Comparison of ENCODE assay signal across 11 cellular contexts in the genomic region with DNA sequence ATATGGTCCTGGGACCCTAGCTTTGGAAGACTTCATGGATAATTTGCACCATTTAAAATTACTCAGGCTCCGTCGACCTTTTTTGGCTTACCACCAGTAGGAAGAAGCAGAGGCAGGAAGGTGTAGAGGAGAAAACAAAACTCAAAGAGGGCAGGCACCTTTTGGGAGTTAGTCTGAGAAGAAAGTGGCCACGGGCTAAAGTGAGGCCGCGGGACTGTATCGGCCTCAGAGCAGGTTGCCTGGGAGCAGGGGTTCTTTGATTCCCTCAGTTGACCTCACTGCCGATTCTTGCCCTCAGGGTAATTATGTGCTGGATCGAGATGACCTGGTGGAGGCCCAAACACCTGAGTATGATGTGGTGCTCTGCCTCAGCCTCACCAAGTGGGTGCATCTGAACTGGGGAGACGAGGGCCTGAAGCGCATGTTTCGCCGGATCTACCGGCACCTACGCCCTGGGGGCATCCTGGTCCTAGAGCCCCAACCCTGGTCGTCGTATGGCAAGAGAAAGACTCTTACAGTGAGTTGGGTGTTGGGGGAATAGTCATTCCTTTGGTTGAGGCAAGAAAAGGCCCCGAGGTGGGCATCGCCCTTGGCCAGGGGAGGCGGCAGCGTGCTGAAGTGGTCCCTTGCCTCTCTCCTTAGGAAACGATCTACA. TPM values are rescaled to one million over a fixed set of nuclear protein-coding genes. Genes with fewer than 3 reads are reported as not detected.
DNase-seq lines count a peak whose midpoint lies in the region; ATAC-seq, FAIRE-seq and TF ChIP-seq lines count a peak whose summit lies in the region.
"Had no signal": no experiment of that assay in that cellular context is flagged by ENCODE, and none has a peak within 500 bp of the region (broad histone marks: within the 10 kb centered on the region; RNA-seq: fewer than 3 reads in every experiment).

No MANE protein-coding gene starts in this region.

- peaks cover 37% of the 10 kb centered on the region for H3K79me2 ChIP-seq in HepG2 (ENCODE audit: insufficient read depth, low read length)

- CTCF ChIA-PET in HepG2 (lab: Yijun Ruan, JAX; ENCODE audit: low intra/inter-chr PET ratio, low total read pairs), result no interaction called here

- POLR2A ChIA-PET in HepG2 (lab: Yijun Ruan, JAX), result interaction anchor here (5.0 kb wide), 1 partner anchor 13 kb away, joined by 72 read pairs; no protein-coding TSS in a partner anchor

- peak overlapping the region; percentile 94; the same call in 1 of the 2 replicates for H3K4me2 ChIP-seq in HepG2 (ENCODE audit: low read depth, low read length)

- no TSS peak for BruUV-seq in HepG2 (replicated peaks; lab: Mats Ljungman, UMichigan)

- H3K36me3 ChIP-seq in HepG2 (replicated peaks in 1 of 2; ENCODE audit: control insufficient read depth in 1 of 2, insufficient read depth in 2 of 2, low read length in 2 of 2) (peaks cover 5 to 30% of the 10 kb centered on the region in 2 experiments), right lobe of liver (peaks cover 0 to 21% (median 4%) of the 10 kb centered on the region in 4 donors)

- H4K20me1 ChIP-seq in HepG2 (ENCODE audit: insufficient read depth, low read length), result no peaks in the 10 kb centered on the region; the same call in 1 of the 2 replicates

- peak overlapping the region; percentile 98; the same call in 1 of the 2 replicates for H3K9ac ChIP-seq in HepG2 (ENCODE audit: insufficient read depth, low read depth, low read length)

- H3K4me1 Mint-ChIP-seq in activated T-helper 1 cell treated with anti-CD3 and anti-CD28 coated beads, Interleukin-12 subunit alpha, Interleukin-12 subunit beta, Interleukin-2, Interleukin-4 antibody, amounts not matched to agents 30 ng/mL and 10 ng/mL and 1 ng/mL, durations not matched to agents 14 hours and 24 hours and 36 hours (ENCODE audit: low read depth), result peaks cover 54% of the 10 kb centered on the region

- no peak for FAIRE-seq in HepG2 (lab: Jason Lieb, UNC)

- TF ChIP-seq CTCF in HepG2 (CRISPR knock-in tag; IDR thresholded peaks at IDR 0.05) (no peak), right lobe of liver (IDR thresholded peaks at IDR 0.05) (no peak)

- H3K27ac Mint-ChIP-seq in activated T-helper 1 cell treated with anti-CD3 and anti-CD28 coated beads, Interleukin-12 subunit alpha, Interleukin-12 subunit beta, Interleukin-2, Interleukin-4 antibody, amounts not matched to agents 30 ng/mL and 10 ng/mL and 1 ng/mL, durations not matched to agents 14 hours and 24 hours and 36 hours, result peak overlapping the region; percentile 76

- H3K9me3 Mint-ChIP-seq in activated T-helper 1 cell treated with anti-CD3 and anti-CD28 coated beads, Interleukin-12 subunit alpha, Interleukin-12 subunit beta, Interleukin-2, Interleukin-4 antibody, amounts not matched to agents 30 ng/mL and 10 ng/mL and 1 ng/mL, durations not matched to agents 14 hours and 24 hours and 36 hours, result peaks cover 4% of the 10 kb centered on the region

- H3K4me3 ChIP-seq in HepG2 (replicated peaks in 1 of 3; ENCODE audit: insufficient read depth in 1 of 3, low read depth in 2 of 3, low read length in 3 of 3) (no peak overlapping the region), right lobe of liver (no peak overlapping the region)

- ATAC-seq in HepG2 (no peak), right lobe of liver (no peak), HG03571 (IDR thresholded peaks at IDR 0.05; ENCODE audit: unreplicated experiment) (no peak), GM18511 (IDR thresholded peaks at IDR 0.05; ENCODE audit: unreplicated experiment) (no peak)

- TF ChIP-seq RAD21 in HepG2 (CRISPR knock-in tag; IDR thresholded peaks at IDR 0.05), result no peak

- H3K36me3 Mint-ChIP-seq in activated T-helper 1 cell treated with anti-CD3 and anti-CD28 coated beads, Interleukin-12 subunit alpha, Interleukin-12 subunit beta, Interleukin-2, Interleukin-4 antibody, amounts not matched to agents 30 ng/mL and 10 ng/mL and 1 ng/mL, durations not matched to agents 14 hours and 24 hours and 36 hours (ENCODE audit: low read depth), result peaks cover 32% of the 10 kb centered on the region

- H2AFZ ChIP-seq in HepG2 (ENCODE audit: low read length), result no peak overlapping the region

- H3K27ac ChIP-seq in HepG2 (ENCODE audit: extremely low read length, insufficient read depth, low read length) (peak overlapping the region; percentile 36), right lobe of liver (peak overlapping the region in 1 of 3 donors; percentile 18)

- no peak for TF ChIP-seq EP300 in HepG2 (IDR thresholded peaks at IDR 0.05; ENCODE audit: low read depth in 2 of 2, low read length in 2 of 2)
- no peak for TF ChIP-seq EP300 in HepG2 (CRISPR knock-in tag; IDR thresholded peaks at IDR 0.05; ENCODE audit: borderline replicate concordance)

- H3K27me3 ChIP-seq in HepG2 (ENCODE audit: control insufficient read depth in 1 of 2, insufficient read depth in 2 of 2, low read length in 2 of 2) (no peaks in the 10 kb centered on the region; a peak in 1 of 5 replicates), right lobe of liver (no peaks in the 10 kb centered on the region)

- H3K9me3 ChIP-seq in HepG2 (ENCODE audit: low read length), result no peaks in the 10 kb centered on the region
- no peaks in the 10 kb centered on the region for H3K9me3 ChIP-seq in right lobe of liver

- in situ Hi-C loops in HepG2 (cut with HindIII; ENCODE audit: extremely low pct_ligation_motif_present, low pct_unique_long_range_greater_than_20kb), result no loop called here

- DNase-seq in HepG2 (ENCODE audit: low spot score) (no peak), right lobe of liver (no peak), mesenteric fat pad (ENCODE audit: low spot score) (peak; percentile 76), HuH-7 (ENCODE audit: low spot score) (no peak), H4 (ENCODE audit: low spot score) (no peak)
- DNase-seq in activated T-helper 1 cell treated with anti-CD3 and anti-CD28 coated beads, Interleukin-12 subunit alpha, Interleukin-12 subunit beta, Interleukin-2, Interleukin-4 antibody, amounts not matched to agents 30 ng/mL and 10 ng/mL and 1 ng/mL, durations not matched to agents 14 hours and 24 hours and 36 hours (ENCODE audit: low spot score), result no peak
- DNase-seq: NCI-H2107, RPMI8226 had no signal

- intact Hi-C loops in HepG2 (cut with micrococcal nuclease; ENCODE audit: unreplicated experiment) (no loop called here), right lobe of liver (cut with DNase I) (no loop called here)
- intact Hi-C loops in activated T-helper 1 cell treated with anti-CD3 and anti-CD28 coated beads, Interleukin-12 subunit alpha, Interleukin-12 subunit beta, Interleukin-2, Interleukin-4 antibody, amounts not matched to agents 30 ng/mL and 10 ng/mL and 1 ng/mL, durations not matched to agents 14 hours and 24 hours and 36 hours (cut with micrococcal nuclease), result no loop called here

- H3K27me3 Mint-ChIP-seq in activated T-helper 1 cell treated with anti-CD3 and anti-CD28 coated beads, Interleukin-12 subunit alpha, Interleukin-12 subunit beta, Interleukin-2, Interleukin-4 antibody, amounts not matched to agents 30 ng/mL and 10 ng/mL and 1 ng/mL, durations not matched to agents 14 hours and 24 hours and 36 hours (ENCODE audit: insufficient read depth), result peaks cover 2% of the 10 kb centered on the region

- TF ChIP-seq POLR2A in HepG2 (IDR thresholded peaks at IDR 0.05; ENCODE audit: insufficient read depth in 1 of 2, low read depth in 2 of 2, low read length in 2 of 2) (no peak), right lobe of liver (IDR thresholded peaks at IDR 0.05) (no peak)

- 96% methylated on average over 19 of the region's 21 CpGs for WGBS in HepG2 (ENCODE audit: low lambda C conversion rate)
- WGBS in right lobe of liver (ENCODE audit: insufficient coverage, low coverage, low lambda C conversion rate, missing lambda C conversion rate), result 85% methylated on average over 10 of the region's 21 CpGs

- H3K4me1 ChIP-seq in HepG2 (ENCODE audit: insufficient read depth, low read length) (peaks cover 67% of the 10 kb centered on the region), right lobe of liver (peaks cover 0 to 37% (median 5%) of the 10 kb centered on the region in 4 donors)

- H3K4me3 Mint-ChIP-seq in activated T-helper 1 cell treated with anti-CD3 and anti-CD28 coated beads, Interleukin-12 subunit alpha, Interleukin-12 subunit beta, Interleukin-2, Interleukin-4 antibody, amounts not matched to agents 30 ng/mL and 10 ng/mL and 1 ng/mL, durations not matched to agents 14 hours and 24 hours and 36 hours, result peak overlapping the region; percentile 92

RNA-seq across cellular contexts. Expression of a gene that starts 3.1 kb away (rescaled TPM):
- total RNA-seq in HepG2 (2016; rRNA removed; fragmentation: Illumina TruSeq; extraction: Trizol) (22.6 and 26.0 TPM in 2 replicates), right lobe of liver (10 to 100 TPM; 17.1 to 25.1 (median 20.7) TPM), mesenteric fat pad (25.9 TPM)
- 3.8 and 3.9 TPM in 2 replicates for total RNA-seq in HepG2 (2016; cell fraction: cytosol; rRNA removed; fragmentation: Illumina TruSeq; extraction: Trizol; ENCODE audit: low read depth)
- 20.2 and 25.7 TPM in 2 replicates for total RNA-seq in HepG2 (2016; cell fraction: insoluble cytoplasmic fraction; rRNA removed; fragmentation: Illumina TruSeq; extraction: Trizol)
- total RNA-seq in HepG2 (2016; cell fraction: membrane; rRNA removed; fragmentation: Illumina TruSeq; extraction: Trizol), result 12.8 and 14.8 TPM in 2 replicates
- total RNA-seq in HepG2 (2016; cell fraction: nucleus; rRNA removed; fragmentation: Illumina TruSeq; extraction: Trizol), result 14.9 and 18.9 TPM in 2 replicates
- 12.3 and 12.7 TPM in 2 replicates for polyA plus RNA-seq in HepG2 (2011; rRNA removed)
- 9.2 and 10.6 TPM in 2 replicates for polyA plus RNA-seq in HepG2 (2011; cell fraction: cytosol; rRNA removed)
- polyA plus RNA-seq in HepG2 (2011; cell fraction: nucleus; rRNA removed), result 18.9 and 27.3 TPM in 2 replicates
- polyA plus RNA-seq in HepG2 (2012), result 14.6 and 17.9 TPM in 2 replicates
- 3.0 and 3.3 TPM in 2 replicates for polyA plus RNA-seq in HepG2 (2016; cell fraction: cytosol; fragmentation: Illumina TruSeq; extraction: Trizol; ENCODE audit: low read depth)
- 20.4 and 25.4 TPM in 2 replicates for polyA plus RNA-seq in HepG2 (2016; cell fraction: insoluble cytoplasmic fraction; fragmentation: Illumina TruSeq; extraction: Trizol; ENCODE audit: low read depth)
- polyA plus RNA-seq in HepG2 (2016; cell fraction: membrane; fragmentation: Illumina TruSeq; extraction: Trizol; ENCODE audit: low read depth), result 8.6 and 9.6 TPM in 2 replicates
- polyA plus RNA-seq in HepG2 (2016; cell fraction: nucleus; fragmentation: Illumina TruSeq; extraction: Trizol; ENCODE audit: insufficient read depth, low read depth), result 23.4 and 28.3 TPM in 2 replicates
- 44.0 and 89.0 TPM in 2 replicates for polyA minus RNA-seq in HepG2 (2011; rRNA and poly(A)+ RNA removed; ENCODE audit: low replicate concordance)
- 8.6 and 10.8 TPM in 2 replicates for polyA minus RNA-seq in HepG2 (2011; cell fraction: cytosol; rRNA and poly(A)+ RNA removed)
- polyA minus RNA-seq in HepG2 (2011; cell fraction: nucleus; rRNA and poly(A)+ RNA removed), result 27.3 and 30.2 TPM in 2 replicates
- total RNA-seq in activated T-helper 1 cell treated with anti-CD3 and anti-CD28 coated beads, Interleukin-12 subunit alpha, Interleukin-12 subunit beta, Interleukin-2, Interleukin-4 antibody, amounts not matched to agents 30 ng/mL and 10 ng/mL and 1 ng/mL, durations not matched to agents 14 hours and 24 hours and 36 hours, result 57.6 and 58.8 TPM in 2 replicates
- total RNA-seq in H4 (2014; rRNA removed; shearing (Covaris generic)), result 25.8 and 28.5 TPM in 2 replicates

RNA-seq across cellular contexts. Expression of a gene that starts 3.5 kb away (rescaled TPM):
- total RNA-seq in HepG2 (2016; rRNA removed; fragmentation: Illumina TruSeq; extraction: Trizol), result 16.7 and 24.8 TPM in 2 replicates
- total RNA-seq in HepG2 (2016; cell fraction: cytosol; rRNA removed; fragmentation: Illumina TruSeq; extraction: Trizol; ENCODE audit: low read depth), result 16.5 and 21.7 TPM in 2 replicates
- 19.3 and 24.7 TPM in 2 replicates for total RNA-seq in HepG2 (2016; cell fraction: insoluble cytoplasmic fraction; rRNA removed; fragmentation: Illumina TruSeq; extraction: Trizol)
- 16.5 and 20.1 TPM in 2 replicates for total RNA-seq in HepG2 (2016; cell fraction: membrane; rRNA removed; fragmentation: Illumina TruSeq; extraction: Trizol)
- 13.8 and 17.9 TPM in 2 replicates for total RNA-seq in HepG2 (2016; cell fraction: nucleus; rRNA removed; fragmentation: Illumina TruSeq; extraction: Trizol)
- 26.4 and 29.0 TPM in 2 replicates for polyA plus RNA-seq in HepG2 (2011; rRNA removed)
- 18.0 and 33.0 TPM in 2 replicates for polyA plus RNA-seq in HepG2 (2011; cell fraction: cytosol; rRNA removed)
- 102 and 127 TPM in 2 replicates for polyA plus RNA-seq in HepG2 (2011; cell fraction: nucleus; rRNA removed)
- 17.6 and 20.1 TPM in 2 replicates for polyA plus RNA-seq in HepG2 (2012)
- 16.5 and 23.2 TPM in 2 replicates for polyA plus RNA-seq in HepG2 (2016; cell fraction: cytosol; fragmentation: Illumina TruSeq; extraction: Trizol; ENCODE audit: low read depth)
- 21.3 TPM in 2 replicates for polyA plus RNA-seq in HepG2 (2016; cell fraction: insoluble cytoplasmic fraction; fragmentation: Illumina TruSeq; extraction: Trizol; ENCODE audit: low read depth)
- polyA plus RNA-seq in HepG2 (2016; cell fraction: membrane; fragmentation: Illumina TruSeq; extraction: Trizol; ENCODE audit: low read depth), result 13.7 and 17.5 TPM in 2 replicates
- polyA plus RNA-seq in HepG2 (2016; cell fraction: nucleus; fragmentation: Illumina TruSeq; extraction: Trizol; ENCODE audit: insufficient read depth, low read depth), result 39.6 and 40.4 TPM in 2 replicates
- polyA minus RNA-seq in HepG2 (2011; rRNA and poly(A)+ RNA removed; ENCODE audit: low replicate concordance), result 13.2 and 24.1 TPM in 2 replicates
- polyA minus RNA-seq in HepG2 (2011; cell fraction: cytosol; rRNA and poly(A)+ RNA removed), result 10.6 and 13.9 TPM in 2 replicates
- polyA minus RNA-seq in HepG2 (2011; cell fraction: nucleus; rRNA and poly(A)+ RNA removed), result 7.1 and 7.3 TPM in 2 replicates
- total RNA-seq in right lobe of liver, result 10 to 100 TPM in 5 of 6 experiments, 1 to 10 TPM in 1; 9.8 to 26.8 (median 13.2) TPM
- total RNA-seq in activated T-helper 1 cell treated with anti-CD3 and anti-CD28 coated beads, Interleukin-12 subunit alpha, Interleukin-12 subunit beta, Interleukin-2, Interleukin-4 antibody, amounts not matched to agents 30 ng/mL and 10 ng/mL and 1 ng/mL, durations not matched to agents 14 hours and 24 hours and 36 hours, result 57.6 and 58.6 TPM in 2 replicates
- 24.8 TPM for total RNA-seq in mesenteric fat pad
- 22.6 and 31.5 TPM in 2 replicates for total RNA-seq in H4 (2014; rRNA removed; shearing (Covaris generic))

RNA-seq across cellular contexts. Expression of a gene that starts 4.2 kb away (rescaled TPM):
- total RNA-seq in HepG2 (2016; rRNA removed; fragmentation: Illumina TruSeq; extraction: Trizol), result 2.5 and 2.6 TPM in 2 replicates
- 2.1 and 2.2 TPM in 2 replicates for total RNA-seq in HepG2 (2016; cell fraction: cytosol; rRNA removed; fragmentation: Illumina TruSeq; extraction: Trizol; ENCODE audit: low read depth)
- 1.8 and 1.9 TPM in 2 replicates for total RNA-seq in HepG2 (2016; cell fraction: insoluble cytoplasmic fraction; rRNA removed; fragmentation: Illumina TruSeq; extraction: Trizol)
- 2.5 and 3.9 TPM in 2 replicates for total RNA-seq in HepG2 (2016; cell fraction: membrane; rRNA removed; fragmentation: Illumina TruSeq; extraction: Trizol)
- total RNA-seq in HepG2 (2016; cell fraction: nucleus; rRNA removed; fragmentation: Illumina TruSeq; extraction: Trizol), result 1.5 and 2.4 TPM in 2 replicates
- 1.6 and 2.4 TPM in 2 replicates for polyA plus RNA-seq in HepG2 (2011; rRNA removed)
- 1.1 and 1.3 TPM in 2 replicates for polyA plus RNA-seq in HepG2 (2011; cell fraction: cytosol; rRNA removed)
- polyA plus RNA-seq in HepG2 (2011; cell fraction: nucleus; rRNA removed), result 4.8 and 5.3 TPM in 2 replicates
- 1.8 and 2.3 TPM in 2 replicates for polyA plus RNA-seq in HepG2 (2012)
- polyA plus RNA-seq in HepG2 (2016; cell fraction: cytosol; fragmentation: Illumina TruSeq; extraction: Trizol; ENCODE audit: low read depth), result 1.4 and 2.2 TPM in 2 replicates
- polyA plus RNA-seq in HepG2 (2016; cell fraction: insoluble cytoplasmic fraction; fragmentation: Illumina TruSeq; extraction: Trizol; ENCODE audit: low read depth), result 2.0 and 2.9 TPM in 2 replicates
- polyA plus RNA-seq in HepG2 (2016; cell fraction: membrane; fragmentation: Illumina TruSeq; extraction: Trizol; ENCODE audit: low read depth), result 1.8 and 2.6 TPM in 2 replicates
- 5.2 and 6.5 TPM in 2 replicates for polyA plus RNA-seq in HepG2 (2016; cell fraction: nucleus; fragmentation: Illumina TruSeq; extraction: Trizol; ENCODE audit: insufficient read depth, low read depth)
- 0.28 and 1.5 TPM in 2 replicates for polyA minus RNA-seq in HepG2 (2011; rRNA and poly(A)+ RNA removed; ENCODE audit: low replicate concordance)
- polyA minus RNA-seq in HepG2 (2011; cell fraction: cytosol; rRNA and poly(A)+ RNA removed), result 0.49 and 1.1 TPM in 2 replicates
- 1.7 and 3.3 TPM in 2 replicates for polyA minus RNA-seq in HepG2 (2011; cell fraction: nucleus; rRNA and poly(A)+ RNA removed)
- 1 to 10 TPM in 5 of 6 experiments, under 1 TPM in 1; 0.86 to 5.7 (median 2.7) TPM for total RNA-seq in right lobe of liver
- total RNA-seq in activated T-helper 1 cell treated with anti-CD3 and anti-CD28 coated beads, Interleukin-12 subunit alpha, Interleukin-12 subunit beta, Interleukin-2, Interleukin-4 antibody, amounts not matched to agents 30 ng/mL and 10 ng/mL and 1 ng/mL, durations not matched to agents 14 hours and 24 hours and 36 hours, result 2.0 and 2.4 TPM in 2 replicates
- total RNA-seq in mesenteric fat pad, result 3.2 TPM
- 1.9 and 2.2 TPM in 2 replicates for total RNA-seq in H4 (2014; rRNA removed; shearing (Covaris generic))

RNA-seq across cellular contexts. Expression of a gene that starts 31.3 kb away (rescaled TPM):
- not detected in 2 replicates for total RNA-seq in HepG2 (2016; rRNA removed; fragmentation: Illumina TruSeq; extraction: Trizol)
- total RNA-seq in HepG2 (2016; cell fraction: cytosol; rRNA removed; fragmentation: Illumina TruSeq; extraction: Trizol; ENCODE audit: low read depth), result not detected in 2 replicates
- total RNA-seq in HepG2 (2016; cell fraction: insoluble cytoplasmic fraction; rRNA removed; fragmentation: Illumina TruSeq; extraction: Trizol), result 0.15 TPM in 1 of 2 replicates, not detected in the other
- total RNA-seq in HepG2 (2016; cell fraction: membrane; rRNA removed; fragmentation: Illumina TruSeq; extraction: Trizol), result not detected in 2 replicates
- not detected in 2 replicates for total RNA-seq in HepG2 (2016; cell fraction: nucleus; rRNA removed; fragmentation: Illumina TruSeq; extraction: Trizol)
- polyA plus RNA-seq in HepG2 (2011; rRNA removed), result 0.24 and 0.41 TPM in 2 replicates
- 0.16 TPM in 1 of 2 replicates, not detected in the other for polyA plus RNA-seq in HepG2 (2011; cell fraction: cytosol; rRNA removed)
- polyA plus RNA-seq in HepG2 (2011; cell fraction: nucleus; rRNA removed), result 0.55 and 0.99 TPM in 2 replicates
- polyA plus RNA-seq in HepG2 (2012), result 0.20 TPM in 1 of 2 replicates, not detected in the other
- polyA plus RNA-seq in HepG2 (2016; cell fraction: cytosol; fragmentation: Illumina TruSeq; extraction: Trizol; ENCODE audit: low read depth), result not detected in 2 replicates
- polyA plus RNA-seq in HepG2 (2016; cell fraction: insoluble cytoplasmic fraction; fragmentation: Illumina TruSeq; extraction: Trizol; ENCODE audit: low read depth), result not detected in 2 replicates
- polyA plus RNA-seq in HepG2 (2016; cell fraction: membrane; fragmentation: Illumina TruSeq; extraction: Trizol; ENCODE audit: low read depth), result 0.26 TPM in 1 of 2 replicates, not detected in the other
- polyA plus RNA-seq in HepG2 (2016; cell fraction: nucleus; fragmentation: Illumina TruSeq; extraction: Trizol; ENCODE audit: insufficient read depth, low read depth), result not detected in 2 replicates
- polyA minus RNA-seq in HepG2 (2011; rRNA and poly(A)+ RNA removed; ENCODE audit: low replicate concordance), result 0.14 and 0.65 TPM in 2 replicates
- not detected in 2 replicates for polyA minus RNA-seq in HepG2 (2011; cell fraction: cytosol; rRNA and poly(A)+ RNA removed)
- not detected in 2 replicates for polyA minus RNA-seq in HepG2 (2011; cell fraction: nucleus; rRNA and poly(A)+ RNA removed)
- total RNA-seq in right lobe of liver, result not detected
- total RNA-seq in activated T-helper 1 cell treated with anti-CD3 and anti-CD28 coated beads, Interleukin-12 subunit alpha, Interleukin-12 subunit beta, Interleukin-2, Interleukin-4 antibody, amounts not matched to agents 30 ng/mL and 10 ng/mL and 1 ng/mL, durations not matched to agents 14 hours and 24 hours and 36 hours, result 2.8 and 2.9 TPM in 2 replicates
- total RNA-seq in mesenteric fat pad, result 0.96 TPM
- total RNA-seq in H4 (2014; rRNA removed; shearing (Covaris generic)), result 0.84 and 1.0 TPM in 2 replicates
- total RNA-seq: glomerular endothelial cell had no signal

RNA-seq across cellular contexts. Expression of a gene that starts 46.3 kb away (rescaled TPM):
- total RNA-seq in HepG2 (2016; rRNA removed; fragmentation: Illumina TruSeq; extraction: Trizol), result 6.3 and 7.7 TPM in 2 replicates
- total RNA-seq in HepG2 (2016; cell fraction: cytosol; rRNA removed; fragmentation: Illumina TruSeq; extraction: Trizol; ENCODE audit: low read depth), result 2.6 and 2.9 TPM in 2 replicates
- total RNA-seq in HepG2 (2016; cell fraction: insoluble cytoplasmic fraction; rRNA removed; fragmentation: Illumina TruSeq; extraction: Trizol), result 5.6 and 7.4 TPM in 2 replicates
- total RNA-seq in HepG2 (2016; cell fraction: membrane; rRNA removed; fragmentation: Illumina TruSeq; extraction: Trizol), result 4.7 and 8.1 TPM in 2 replicates
- 4.4 and 5.5 TPM in 2 replicates for total RNA-seq in HepG2 (2016; cell fraction: nucleus; rRNA removed; fragmentation: Illumina TruSeq; extraction: Trizol)
- 8.7 and 10.1 TPM in 2 replicates for polyA plus RNA-seq in HepG2 (2011; rRNA removed)
- 6.5 and 10.9 TPM in 2 replicates for polyA plus RNA-seq in HepG2 (2011; cell fraction: cytosol; rRNA removed)
- polyA plus RNA-seq in HepG2 (2011; cell fraction: nucleus; rRNA removed), result 17.7 and 20.7 TPM in 2 replicates
- 6.9 and 11.5 TPM in 2 replicates for polyA plus RNA-seq in HepG2 (2012)
- polyA plus RNA-seq in HepG2 (2016; cell fraction: cytosol; fragmentation: Illumina TruSeq; extraction: Trizol; ENCODE audit: low read depth), result 2.7 and 4.0 TPM in 2 replicates
- 10.1 and 11.1 TPM in 2 replicates for polyA plus RNA-seq in HepG2 (2016; cell fraction: insoluble cytoplasmic fraction; fragmentation: Illumina TruSeq; extraction: Trizol; ENCODE audit: low read depth)
- 6.2 and 8.1 TPM in 2 replicates for polyA plus RNA-seq in HepG2 (2016; cell fraction: membrane; fragmentation: Illumina TruSeq; extraction: Trizol; ENCODE audit: low read depth)
- polyA plus RNA-seq in HepG2 (2016; cell fraction: nucleus; fragmentation: Illumina TruSeq; extraction: Trizol; ENCODE audit: insufficient read depth, low read depth), result 13.1 and 14.8 TPM in 2 replicates
- 9.9 and 13.8 TPM in 2 replicates for polyA minus RNA-seq in HepG2 (2011; rRNA and poly(A)+ RNA removed; ENCODE audit: low replicate concordance)
- polyA minus RNA-seq in HepG2 (2011; cell fraction: cytosol; rRNA and poly(A)+ RNA removed), result 7.0 and 9.1 TPM in 2 replicates
- polyA minus RNA-seq in HepG2 (2011; cell fraction: nucleus; rRNA and poly(A)+ RNA removed), result 3.0 and 4.5 TPM in 2 replicates
- total RNA-seq in right lobe of liver, result 10 to 100 TPM; 12.5 to 20.5 (median 17.0) TPM
- total RNA-seq in activated T-helper 1 cell treated with anti-CD3 and anti-CD28 coated beads, Interleukin-12 subunit alpha, Interleukin-12 subunit beta, Interleukin-2, Interleukin-4 antibody, amounts not matched to agents 30 ng/mL and 10 ng/mL and 1 ng/mL, durations not matched to agents 14 hours and 24 hours and 36 hours, result 126 and 134 TPM in 2 replicates
- 42.4 TPM for total RNA-seq in mesenteric fat pad
- total RNA-seq in H4 (2014; rRNA removed; shearing (Covaris generic)), result 19.4 and 28.2 TPM in 2 replicates
